In the genomic region with DNA sequence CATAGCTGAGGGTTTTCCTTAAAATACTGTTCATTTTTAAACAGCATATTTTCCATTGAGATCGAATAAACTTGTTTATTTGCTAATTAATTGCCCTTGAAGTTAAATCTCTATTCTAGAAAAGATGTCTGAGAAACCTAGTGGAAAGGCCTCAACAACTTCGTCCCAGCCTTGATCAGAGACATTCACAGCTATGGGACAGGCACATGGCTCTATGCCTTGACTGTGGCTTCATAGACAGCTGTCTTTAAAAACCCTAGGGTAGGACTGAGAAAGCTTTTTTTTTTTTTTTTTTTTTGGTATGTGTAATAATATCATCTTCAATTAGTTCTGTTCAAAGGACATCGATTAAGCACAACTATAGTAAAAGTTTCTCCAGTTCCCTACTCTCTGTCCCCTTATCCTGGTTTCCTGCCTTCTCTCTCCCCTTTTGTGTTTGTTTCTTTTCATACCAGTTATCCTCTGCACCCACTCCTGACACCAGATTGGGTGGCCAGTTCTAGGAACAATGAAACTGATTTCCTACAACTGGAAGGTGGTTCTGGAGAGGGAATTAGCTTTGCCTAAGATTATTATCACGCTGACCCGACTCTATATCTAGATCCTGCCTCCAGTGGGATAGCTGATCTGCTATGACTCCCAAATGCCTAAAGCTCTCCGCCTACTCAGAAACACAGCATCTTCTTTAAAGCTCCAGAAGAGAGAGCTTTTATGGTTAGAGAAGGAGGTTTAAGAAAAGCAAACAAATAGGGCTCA, we compare ENCODE assay signal across 1 cellular context.
TF ChIP-seq lines count a peak whose summit lies in the region.

No MANE protein-coding gene starts in this region.

TF ChIP-seq in IMR-90, 13 proteins besides CTCF, POLR2A, EP300 and RAD21:
- TF ChIP-seq BHLHE40 (IDR thresholded peaks at IDR 0.05; ENCODE audit: low read depth, low read length) (no peak), RFX5 (IDR thresholded peaks at IDR 0.05; ENCODE audit: low read depth, low read length) (no peak), FOS (IDR thresholded peaks at IDR 0.05; ENCODE audit: low read depth, low read length) (no peak), NFE2L2 (IDR thresholded peaks at IDR 0.05; ENCODE audit: low read depth, low read length) (no peak), SMC3 (IDR thresholded peaks at IDR 0.05; ENCODE audit: low read depth, low read length) (no peak), CEBPB (IDR thresholded peaks at IDR 0.05; ENCODE audit: low read depth, low read length) (no peak), MAZ (IDR thresholded peaks at IDR 0.05; ENCODE audit: borderline replicate concordance, low read depth, low read length) (no peak), RCOR1 (IDR thresholded peaks at IDR 0.05; ENCODE audit: insufficient replicate concordance, low read length) (no peak), MAFK (IDR thresholded peaks at IDR 0.05; ENCODE audit: low read depth, low read length) (no peak), CHD1 (IDR thresholded peaks at IDR 0.05; ENCODE audit: low read depth, low read length) (no peak), MXI1 (IDR thresholded peaks at IDR 0.05; ENCODE audit: borderline replicate concordance, low read depth, low read length) (no peak)
- TF ChIP-seq, protein P1, sequence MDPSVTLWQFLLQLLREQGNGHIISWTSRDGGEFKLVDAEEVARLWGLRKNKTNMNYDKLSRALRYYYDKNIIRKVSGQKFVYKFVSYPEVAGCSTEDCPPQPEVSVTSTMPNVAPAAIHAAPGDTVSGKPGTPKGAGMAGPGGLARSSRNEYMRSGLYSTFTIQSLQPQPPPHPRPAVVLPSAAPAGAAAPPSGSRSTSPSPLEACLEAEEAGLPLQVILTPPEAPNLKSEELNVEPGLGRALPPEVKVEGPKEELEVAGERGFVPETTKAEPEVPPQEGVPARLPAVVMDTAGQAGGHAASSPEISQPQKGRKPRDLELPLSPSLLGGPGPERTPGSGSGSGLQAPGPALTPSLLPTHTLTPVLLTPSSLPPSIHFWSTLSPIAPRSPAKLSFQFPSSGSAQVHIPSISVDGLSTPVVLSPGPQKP (IDR thresholded peaks at IDR 0.05; ENCODE audit: borderline replicate concordance, low read depth, low read length): no peak
- TF ChIP-seq, protein P2, sequence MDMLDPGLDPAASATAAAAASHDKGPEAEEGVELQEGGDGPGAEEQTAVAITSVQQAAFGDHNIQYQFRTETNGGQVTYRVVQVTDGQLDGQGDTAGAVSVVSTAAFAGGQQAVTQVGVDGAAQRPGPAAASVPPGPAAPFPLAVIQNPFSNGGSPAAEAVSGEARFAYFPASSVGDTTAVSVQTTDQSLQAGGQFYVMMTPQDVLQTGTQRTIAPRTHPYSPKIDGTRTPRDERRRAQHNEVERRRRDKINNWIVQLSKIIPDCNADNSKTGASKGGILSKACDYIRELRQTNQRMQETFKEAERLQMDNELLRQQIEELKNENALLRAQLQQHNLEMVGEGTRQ (IDR thresholded peaks at IDR 0.05; ENCODE audit: low read depth, low read length): no peak
